Comparison of ENCODE assay signal across 8 cellular contexts in the genomic region with DNA sequence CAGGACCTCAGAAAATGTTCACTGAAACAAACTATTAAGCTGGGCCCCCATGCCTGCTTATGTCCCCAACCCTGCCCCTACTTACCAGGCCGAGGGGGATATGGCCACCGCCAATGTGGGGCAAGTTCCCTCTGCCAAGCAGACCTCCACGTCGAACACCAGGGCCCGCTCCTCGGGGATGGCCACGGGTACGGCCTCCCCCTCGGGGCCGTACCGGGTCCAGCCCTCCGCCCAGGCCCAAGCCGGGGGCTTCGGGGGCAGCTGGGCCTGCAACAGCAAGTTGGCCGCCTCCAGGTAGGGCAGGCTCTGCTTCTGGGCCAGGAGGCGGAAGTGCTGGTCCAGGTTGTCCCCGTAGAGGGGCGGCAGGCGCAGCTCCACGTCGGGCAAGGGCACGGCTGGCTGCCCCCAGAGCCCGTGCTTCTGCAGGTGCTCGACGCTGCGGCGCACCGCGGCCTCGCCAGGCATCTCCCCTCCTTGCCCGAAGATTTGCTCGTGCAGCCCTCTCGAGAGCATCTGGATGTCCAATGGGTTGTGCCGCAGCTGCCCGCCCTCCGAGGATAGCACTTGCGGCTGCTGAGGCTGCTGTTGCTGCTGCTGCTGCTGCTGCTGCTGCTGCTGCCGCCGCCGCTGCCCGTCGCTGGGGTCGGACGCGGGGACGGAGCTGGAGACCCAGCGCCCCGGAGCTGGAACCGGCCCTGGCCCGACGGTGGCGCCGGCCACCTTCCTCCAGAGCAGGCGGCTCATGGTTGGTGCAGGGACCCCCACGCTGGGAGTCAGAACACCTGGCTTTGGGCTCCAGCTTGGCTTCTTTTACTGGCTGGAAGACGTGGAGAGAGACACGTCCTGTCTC.
DNase-seq lines count a peak whose midpoint lies in the region; ATAC-seq and TF ChIP-seq lines count a peak whose summit lies in the region.

No MANE protein-coding gene starts in this region.

- H3K4me3 ChIP-seq in AG04449 (ENCODE audit: low read depth, low read length) (peak overlapping the region; percentile 87), HUES6 (ENCODE audit: low read depth, low read length) (peak overlapping the region; percentile 91), muscle layer of duodenum (ENCODE audit: low read depth in 1 of 2, low read length in 2 of 2) (peak overlapping the region; percentile 72 to 91)

- H3K27me3 ChIP-seq in HUES6 (ENCODE audit: control insufficient read depth, insufficient read depth, low read length) (peaks cover 27% of the 10 kb centered on the region), muscle layer of duodenum (ENCODE audit: low read depth, low read length) (no peaks in the 10 kb centered on the region)

- H3K4me1 Mint-ChIP-seq in central memory CD8-positive, alpha-beta T cell: peaks cover 54% of the 10 kb centered on the region

- no peak for DNase-seq in AG04449 (ENCODE audit: low read depth, low spot score)
- no peak for DNase-seq in central memory CD8-positive, alpha-beta T cell (ENCODE audit: low spot score in 2 of 2)
- no peak for DNase-seq in Ammon's horn (ENCODE audit: low spot score)
- no peak for DNase-seq in cortex of kidney (lab: John Stamatoyannopoulos, UW)
- no peak for DNase-seq in HPDE6-E6E7 (ENCODE audit: extremely low spot score)

- H3K36me3 Mint-ChIP-seq in central memory CD8-positive, alpha-beta T cell (ENCODE audit: insufficient read depth): peaks cover 58% of the 10 kb centered on the region

- H3K9me3 ChIP-seq in HUES6 (ENCODE audit: control insufficient read depth, insufficient read depth, low read depth, low read length) (no peaks in the 10 kb centered on the region), muscle layer of duodenum (ENCODE audit: control insufficient read depth in 1 of 2, low read length in 2 of 2) (no peaks in the 10 kb centered on the region)

- H3K4me1 ChIP-seq in HUES6 (ENCODE audit: control insufficient read depth, insufficient read depth, low read length) (peaks cover 5% of the 10 kb centered on the region; the same call in 1 of the 2 replicates), muscle layer of duodenum (ENCODE audit: control insufficient read depth in 1 of 2, insufficient read depth in 2 of 2, low read length in 2 of 2) (peaks cover 10 to 49% of the 10 kb centered on the region in 2 donors)

- no peaks in the 10 kb centered on the region for H3K9me3 Mint-ChIP-seq in central memory CD8-positive, alpha-beta T cell

- peaks cover 50% of the 10 kb centered on the region for H3K36me3 ChIP-seq in HUES6 (ENCODE audit: control insufficient read depth, insufficient read depth, low read length)
- peaks cover 44 to 45% of the 10 kb centered on the region in 2 donors for H3K36me3 ChIP-seq in muscle layer of duodenum (ENCODE audit: control insufficient read depth in 1 of 2, insufficient read depth in 2 of 2, low read length in 2 of 2)

- no peak overlapping the region; the same call in 1 of the 2 replicates for H3K27ac ChIP-seq in HUES6 (ENCODE audit: low read depth, low read length)
- H3K27ac ChIP-seq in muscle layer of duodenum (ENCODE audit: low read length): peak overlapping the region; percentile 69

- no peak for TF ChIP-seq CTCF in AG04449 (IDR thresholded peaks at IDR 0.05; ENCODE audit: insufficient read depth, low read length, missing control alignments)

- H3K27ac Mint-ChIP-seq in central memory CD8-positive, alpha-beta T cell (ENCODE audit: low read depth): no peak overlapping the region

- ATAC-seq in central memory CD8-positive, alpha-beta T cell (replicated peaks; ENCODE audit: extremely low read depth, poor library complexity, severe bottlenecking): no peak
- no peak for ATAC-seq in HG03175 (IDR thresholded peaks at IDR 0.05; ENCODE audit: unreplicated experiment)

- peak overlapping the region; percentile 90 for H3K9ac ChIP-seq in HUES6 (ENCODE audit: low read length)

- POLR2A ChIA-PET in AG04449 (lab: Yijun Ruan, JAX): interaction anchor here (1.8 kb wide), 1 partner anchor 9 kb away, joined by 6 read pairs; no protein-coding TSS in a partner anchor

- CTCF ChIA-PET in AG04449 (lab: Yijun Ruan, JAX): interaction anchor here (0.5 to 3.5 kb wide), 14 partner anchors 10 to 418 kb away, joined by 3 to 17 read pairs (median 4); no protein-coding TSS in a partner anchor

- H3K27me3 Mint-ChIP-seq in central memory CD8-positive, alpha-beta T cell: peaks cover 10% of the 10 kb centered on the region

- peak overlapping the region; percentile 95 for H3K4me3 Mint-ChIP-seq in central memory CD8-positive, alpha-beta T cell
